In the genomic region with DNA sequence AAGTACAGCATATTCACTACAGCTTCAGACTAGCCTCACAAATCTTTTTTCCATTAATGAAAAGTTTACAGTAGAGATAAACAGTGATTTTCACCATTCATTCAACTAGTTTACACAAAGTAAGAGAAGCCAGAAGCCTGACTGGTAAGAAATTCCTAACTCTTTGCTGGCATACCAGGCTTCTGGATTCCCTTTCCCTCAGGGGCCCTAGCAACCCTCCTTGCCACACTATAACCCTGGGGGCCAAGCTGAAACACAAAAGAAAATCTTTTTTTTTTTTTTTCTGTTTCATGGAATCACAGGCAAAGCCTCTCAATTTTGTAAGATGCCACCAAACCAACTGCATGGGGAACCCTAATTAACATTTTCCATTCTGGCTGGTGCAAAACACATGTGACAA, we compare ENCODE assay signal across 7 cellular contexts.
"Had no signal": no experiment of that assay in that cellular context is flagged by ENCODE, and none has a peak within 500 bp of the region (broad histone marks: within the 10 kb centered on the region; RNA-seq: fewer than 3 reads in every experiment).

No MANE protein-coding gene starts in this region.

- H3K4me1 ChIP-seq: HAP-1 had no signal

- H3K27ac ChIP-seq: GM23248 had no signal

- H3K36me3 ChIP-seq: HAP-1 had no signal

- DNase-seq: GM23248, GOT3, H7, HFFc6, KBM-7 had no signal

- H3K9me3 ChIP-seq: HAP-1 had no signal

- H2AFZ ChIP-seq: GM23248 had no signal

- H3K9ac ChIP-seq: GM23248 had no signal

- H3K4me3 ChIP-seq: GM23248, HAP-1 had no signal

- ATAC-seq: HCT116 had no signal
